In the genomic region with DNA sequence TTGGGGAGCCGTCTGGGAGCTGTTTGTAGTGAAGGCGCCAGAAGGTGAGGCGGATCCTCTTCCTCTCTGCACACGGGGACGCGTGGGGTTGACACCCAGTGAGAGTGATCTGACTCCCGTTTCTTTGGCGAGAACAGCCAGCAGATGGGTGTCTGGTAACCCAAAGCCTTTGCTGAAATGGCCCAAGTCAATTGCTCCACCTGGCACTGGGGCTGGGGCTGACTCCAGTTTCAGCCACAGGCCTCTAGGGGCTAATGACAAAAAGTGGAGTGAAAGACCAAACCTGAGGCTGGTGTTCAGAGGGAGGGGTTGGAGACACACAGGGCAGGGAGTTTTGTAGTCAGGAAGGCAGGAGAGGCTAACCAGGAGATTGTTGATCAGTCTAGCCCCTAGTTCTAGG, we compare ENCODE assay signal across 11 cellular contexts.
DNase-seq lines count a peak whose midpoint lies in the region; ATAC-seq and TF ChIP-seq lines count a peak whose summit lies in the region.
"Had no signal": no experiment of that assay in that cellular context is flagged by ENCODE, and none has a peak within 500 bp of the region (broad histone marks: within the 10 kb centered on the region; RNA-seq: fewer than 3 reads in every experiment).

No MANE protein-coding gene starts in this region.

- H3K27me3 ChIP-seq in MM.1S (replicated peaks; ENCODE audit: insufficient read depth, low read length) = no peaks in the 10 kb centered on the region
- no peaks in the 10 kb centered on the region for H3K27me3 ChIP-seq in CD4-positive, alpha-beta T cell (ENCODE audit: control insufficient read depth, insufficient read depth, low read length)
- H3K27me3 ChIP-seq: right atrium auricular region had no signal

- H3K9me3 Mint-ChIP-seq in CD4-positive, alpha-beta T cell = no peaks in the 10 kb centered on the region
- H3K9me3 Mint-ChIP-seq in activated CD4-positive, alpha-beta T cell treated with anti-CD3 and anti-CD28 coated beads for 36 hours (ENCODE audit: low read depth) = no peaks in the 10 kb centered on the region

- intact Hi-C loops in CD4-positive, alpha-beta T cell (cut with DNase I, micrococcal nuclease) = no loop called here
- intact Hi-C loops in activated CD4-positive, alpha-beta T cell treated with anti-CD3 and anti-CD28 coated beads for 36 hours (cut with DNase I, micrococcal nuclease) = no loop called here

- no peak overlapping the region for H2AFZ ChIP-seq in MM.1S (ENCODE audit: low read length)

- no peaks in the 10 kb centered on the region for H3K36me3 Mint-ChIP-seq in CD4-positive, alpha-beta T cell (ENCODE audit: low read depth)
- no peaks in the 10 kb centered on the region for H3K36me3 Mint-ChIP-seq in activated CD4-positive, alpha-beta T cell treated with anti-CD3 and anti-CD28 coated beads for 36 hours (ENCODE audit: low read depth)

- H3K4me1 ChIP-seq in MM.1S (ENCODE audit: low read length) = no peaks in the 10 kb centered on the region
- H3K4me1 ChIP-seq: right atrium auricular region had no signal

- peaks cover 3% of the 10 kb centered on the region for H3K27me3 Mint-ChIP-seq in CD4-positive, alpha-beta T cell
- peaks cover 5% of the 10 kb centered on the region for H3K27me3 Mint-ChIP-seq in activated CD4-positive, alpha-beta T cell treated with anti-CD3 and anti-CD28 coated beads for 36 hours

- H3K27ac Mint-ChIP-seq in CD4-positive, alpha-beta T cell = no peak overlapping the region
- H3K27ac Mint-ChIP-seq in activated CD4-positive, alpha-beta T cell treated with anti-CD3 and anti-CD28 coated beads for 36 hours = no peak overlapping the region

- no peaks in the 10 kb centered on the region for H3K36me3 ChIP-seq in MM.1S (replicated peaks; ENCODE audit: insufficient read depth, low read length)
- H3K36me3 ChIP-seq: right atrium auricular region had no signal

- ATAC-seq in GM18511 (IDR thresholded peaks at IDR 0.05; ENCODE audit: unreplicated experiment) = peak; percentile 92
- ATAC-seq in GM21619 (IDR thresholded peaks at IDR 0.05; ENCODE audit: unreplicated experiment) = peak; percentile 89
- ATAC-seq in CD4-positive, alpha-beta T cell (ENCODE audit: poor library complexity) = no peak
- ATAC-seq in activated CD4-positive, alpha-beta T cell treated with anti-CD3 and anti-CD28 coated beads for 36 hours = no peak
- ATAC-seq: Right ventricle myocardium inferior had no signal

- POLR2A ChIA-PET in CD4-positive, alpha-beta T cell (lab: Charles Lee) = no interaction called here
- POLR2A ChIA-PET in activated CD4-positive, alpha-beta T cell treated with anti-CD3 and anti-CD28 coated beads for 36 hours (lab: Charles Lee) = no interaction called here

- H3K79me2 ChIP-seq in MM.1S (ENCODE audit: low read length) = no peaks in the 10 kb centered on the region

- no peak overlapping the region for H3K9ac ChIP-seq in MM.1S (ENCODE audit: low read length)

- DNase-seq in MM.1S (peak; percentile 59), iPS-NIHi11 (ENCODE audit: low spot score) (peak; percentile 52), NCI-H2196 treated with DMSO at 0.1 percent for 48 hours (lab: John Stamatoyannopoulos, UW; ENCODE audit: unreplicated experiment) (no peak)
- no peak for DNase-seq in CD4-positive, alpha-beta T cell
- DNase-seq in activated naive CD4-positive, alpha-beta T cell treated with Interleukin-2 at 50 U/mL for 16 hours = no peak
- DNase-seq in activated CD4-positive, alpha-beta T cell treated with anti-CD3 and anti-CD28 coated beads for 36 hours = no peak
- DNase-seq: stimulated activated naive CD4-positive, alpha-beta T cell had no signal

- CTCF ChIA-PET in CD4-positive, alpha-beta T cell (lab: Charles Lee) = no interaction called here
- CTCF ChIA-PET in activated CD4-positive, alpha-beta T cell treated with anti-CD3 and anti-CD28 coated beads for 36 hours (lab: Charles Lee) = no interaction called here

- H3K4me3 Mint-ChIP-seq in CD4-positive, alpha-beta T cell = no peak overlapping the region
- H3K4me3 Mint-ChIP-seq in activated CD4-positive, alpha-beta T cell treated with anti-CD3 and anti-CD28 coated beads for 36 hours = no peak overlapping the region

- peak; percentile 24; the same call in 1 of the 2 replicates for TF ChIP-seq CTCF in MM.1S (IDR thresholded peaks at IDR 0.05; ENCODE audit: low read length)
- TF ChIP-seq CTCF in CD4-positive, alpha-beta T cell (IDR thresholded peaks at IDR 0.05) = no peak

- no peaks in the 10 kb centered on the region for H3K9me3 ChIP-seq in MM.1S (replicated peaks; ENCODE audit: insufficient read depth, low read length)
- no peaks in the 10 kb centered on the region for H3K9me3 ChIP-seq in CD4-positive, alpha-beta T cell (ENCODE audit: control insufficient read depth, low read length)
- H3K9me3 ChIP-seq: right atrium auricular region had no signal

- no peaks in the 10 kb centered on the region for H3K9me2 ChIP-seq in MM.1S (replicated peaks; ENCODE audit: insufficient read depth, low read length)

- H3F3A ChIP-seq in MM.1S (ENCODE audit: insufficient read depth, low read length) = no peaks in the 10 kb centered on the region

- no peak overlapping the region for H3K4me3 ChIP-seq in MM.1S (ENCODE audit: low read length)
- H3K4me3 ChIP-seq: right atrium auricular region had no signal

- no peak overlapping the region for H3K27ac ChIP-seq in MM.1S (ENCODE audit: low read length)
- H3K27ac ChIP-seq in CD4-positive, alpha-beta T cell (ENCODE audit: low read depth, low read length) = no peak overlapping the region
- H3K27ac ChIP-seq: right atrium auricular region had no signal

- no peaks in the 10 kb centered on the region for H3K4me1 Mint-ChIP-seq in CD4-positive, alpha-beta T cell (ENCODE audit: low read depth)
- H3K4me1 Mint-ChIP-seq in activated CD4-positive, alpha-beta T cell treated with anti-CD3 and anti-CD28 coated beads for 36 hours = no peaks in the 10 kb centered on the region

- H4K20me1 ChIP-seq in MM.1S (ENCODE audit: insufficient read depth, low read length) = no peaks in the 10 kb centered on the region

- no peak overlapping the region for H3K4me2 ChIP-seq in MM.1S (ENCODE audit: low read depth, low read length)

Comparison
In these comparisons a context has a peak if more than half of its experiments do, and no peak if none do; other contexts are left out.
1. ATAC-seq: peak in GM18511 (single experiment) and GM21619 (single experiment); none in CD4-positive, alpha-beta T cell (single experiment) and activated CD4-positive, alpha-beta T cell treated with anti-CD3 and anti-CD28 coated beads for 36 hours (single experiment).
2. DNase-seq: peak in MM.1S (single experiment) and iPS-NIHi11 (single experiment); none in CD4-positive, alpha-beta T cell (0 of 10), NCI-H2196 treated with DMSO at 0.1 percent for 48 hours (single experiment), activated naive CD4-positive, alpha-beta T cell treated with Interleukin-2 at 50 U/mL for 16 hours (single experiment) and activated CD4-positive, alpha-beta T cell treated with anti-CD3 and anti-CD28 coated beads for 36 hours (single experiment).